In genomic region chr5:98804066-98804465, GRCh38 we compare ENCODE assay signal across 19 cellular contexts. TPM values are rescaled to one million over a fixed set of nuclear protein-coding genes. Genes with fewer than 3 reads are reported as not detected.
DNase-seq lines count a peak whose midpoint lies in the region; ATAC-seq and TF ChIP-seq lines count a peak whose summit lies in the region.
"Had no signal": no experiment of that assay in that cellular context is flagged by ENCODE, and none has a peak within 500 bp of the region (broad histone marks: within the 10 kb centered on the region; RNA-seq: fewer than 3 reads in every experiment).

No MANE protein-coding gene starts in this region.

- ATAC-seq in RWPE2 (ENCODE audit: low read depth) (peak; percentile 60; the same call in 2 of the 3 replicates), esophagus mucosa (peak; percentile 47)
- ATAC-seq: A549, GM23338, HCT116 had no signal

- H3K36me3 ChIP-seq in mammary epithelial cell (ENCODE audit: insufficient read depth, low read length) (no peaks in the 10 kb centered on the region), breast epithelium (no peaks in the 10 kb centered on the region), RWPE2 (ENCODE audit: low read depth) (no peaks in the 10 kb centered on the region), transverse colon (peaks cover 0 to 4% (median under 1%) of the 10 kb centered on the region in 4 donors), SJCRH30 (0 out of 2 replicates have a peak, but pooled peaks cover 4% of the 10 kb centered on the region)

- H3K4me1 Mint-ChIP-seq in glutamatergic neuron (ENCODE audit: low read depth, unreplicated experiment): no peaks in the 10 kb centered on the region

- BruUV-seq in mammary epithelial cell (replicated peaks; lab: Mats Ljungman, UMichigan): no TSS peak

- H3K27me3 ChIP-seq in mammary epithelial cell (ENCODE audit: insufficient read depth, low read length) (no peaks in the 10 kb centered on the region), breast epithelium (no peaks in the 10 kb centered on the region), RWPE2 (ENCODE audit: insufficient read depth, poor library complexity, severe bottlenecking) (no peaks in the 10 kb centered on the region), transverse colon (no peaks in the 10 kb centered on the region), SJCRH30 (no peaks in the 10 kb centered on the region)

- H3K4me3 ChIP-seq in mammary epithelial cell (replicated peaks in 1 of 3; ENCODE audit: insufficient read depth in 1 of 3, low read depth in 2 of 3, low read length in 3 of 3) (no peak overlapping the region), breast epithelium (no peak overlapping the region), RWPE2 (ENCODE audit: severe bottlenecking) (no peak overlapping the region), transverse colon (no peak overlapping the region), SJCRH30 (no peak overlapping the region)
- H3K4me3 ChIP-seq: A549, GM23338 had no signal

- H3K4me1 ChIP-seq in mammary epithelial cell (ENCODE audit: insufficient read depth, low read length) (no peaks in the 10 kb centered on the region), breast epithelium (no peaks in the 10 kb centered on the region), RWPE2 (ENCODE audit: insufficient read depth, poor library complexity, severe bottlenecking) (peaks cover 6% of the 10 kb centered on the region), transverse colon (no peaks in the 10 kb centered on the region), SJCRH30 (no peaks in the 10 kb centered on the region)
- H3K4me1 ChIP-seq: A549, Caco-2 had no signal

- H3K4me2 ChIP-seq in mammary epithelial cell (ENCODE audit: insufficient read depth, low read depth, low read length): no peak overlapping the region
- H3K4me2 ChIP-seq: A549, GM23338 had no signal

- in situ Hi-C loops in mammary epithelial cell (cut with MboI; ENCODE audit: low sequenced_read_pairs in 2 of 2) (no loop called here), transverse colon (cut with MboI; ENCODE audit: low pct_ligation_motif_present in 1 of 4, low pct_unique_long_range_greater_than_20kb in 1 of 4, low sequenced_read_pairs in 3 of 4) (loop anchor here in 2 of 4 donors (25.0 kb wide), 2 partner anchors 1567 to 1592 kb away; no protein-coding TSS in a partner anchor)

- H3K4me3 Mint-ChIP-seq in glutamatergic neuron (ENCODE audit: unreplicated experiment): no peak overlapping the region
- H3K4me3 Mint-ChIP-seq: CD4-positive, alpha-beta T cell; GM23338; HFFc6 had no signal

- H2AFZ ChIP-seq in mammary epithelial cell (ENCODE audit: low read depth, low read length): no peak overlapping the region
- H2AFZ ChIP-seq: GM23338 had no signal

- peaks cover 21% of the 10 kb centered on the region for H3K36me3 Mint-ChIP-seq in glutamatergic neuron (ENCODE audit: unreplicated experiment)

- peaks cover 4% of the 10 kb centered on the region for H3K27me3 Mint-ChIP-seq in glutamatergic neuron (ENCODE audit: unreplicated experiment)
- H3K27me3 Mint-ChIP-seq: CD4-positive, alpha-beta T cell had no signal

- TF ChIP-seq EP300 in transverse colon (IDR thresholded peaks at IDR 0.05; ENCODE audit: low read depth): no peak

- no peaks in the 10 kb centered on the region for H3K79me2 ChIP-seq in mammary epithelial cell (ENCODE audit: insufficient read depth, low read length)

- intact Hi-C loops in mammary epithelial cell (cut with micrococcal nuclease) (no loop called here), breast epithelium (cut with DNase I; ENCODE audit: low total_unique reads) (no loop called here), transverse colon (cut with DNase I; ENCODE audit: low total_unique reads) (no loop called here)

- H3K9me3 ChIP-seq in mammary epithelial cell (replicated peaks; ENCODE audit: insufficient read depth, low read length): peaks cover 6% of the 10 kb centered on the region
- H3K9me3 ChIP-seq in breast epithelium: peaks cover 8 to 19% of the 10 kb centered on the region in 2 donors
- peaks cover 8% of the 10 kb centered on the region for H3K9me3 ChIP-seq in RWPE2 (ENCODE audit: severe bottlenecking)
- H3K9me3 ChIP-seq in transverse colon: peaks cover 12 to 25% of the 10 kb centered on the region in 2 donors
- H3K9me3 ChIP-seq in SJCRH30 (replicated peaks): peaks cover 13% of the 10 kb centered on the region

- H3K9ac ChIP-seq in mammary epithelial cell (ENCODE audit: insufficient read depth, low read length): no peak overlapping the region

- TF ChIP-seq POLR2A in breast epithelium (IDR thresholded peaks at IDR 0.05): no peak
- no peak for TF ChIP-seq POLR2A in transverse colon (IDR thresholded peaks at IDR 0.05)

- no peaks in the 10 kb centered on the region for H4K20me1 ChIP-seq in mammary epithelial cell (ENCODE audit: insufficient read depth, low read length)

- 95% methylated on average over 2 of the region's 2 CpGs for WGBS in mammary epithelial cell (ENCODE audit: low coverage, missing lambda C conversion rate)
- WGBS in transverse colon (ENCODE audit: low coverage in 1 of 2), 2 donors: 80 to 94% methylated on average over 2 of the region's 2 CpGs

- peaks cover 3% of the 10 kb centered on the region for H3K9me3 Mint-ChIP-seq in glutamatergic neuron (ENCODE audit: unreplicated experiment)

- DNase-seq in mammary epithelial cell: peak; percentile 26
- DNase-seq in breast epithelium (ENCODE audit: low spot score in 2 of 2): no peak
- no peak for DNase-seq in RWPE2 (ENCODE audit: low spot score)
- no peak for DNase-seq in transverse colon
- no peak for DNase-seq in glutamatergic neuron
- no peak for DNase-seq in SJCRH30
- DNase-seq: AML-193; Caco-2; CD4-positive, alpha-beta T cell; DMS153; DMS79; GDM1; HFFc6 had no signal

- dilution Hi-C loops in mammary epithelial cell (cut with HindIII; ENCODE audit: low sequenced_read_pairs): no loop called here

- CTCF ChIA-PET in mammary epithelial cell (lab: Charles Lee; ENCODE audit: low non-redundant PET): no interaction called here

- H3K27ac ChIP-seq in mammary epithelial cell (ENCODE audit: insufficient read depth, low read depth, low read length) (no peak overlapping the region), breast epithelium (no peak overlapping the region), RWPE2 (ENCODE audit: poor library complexity, severe bottlenecking) (no peak overlapping the region), transverse colon (no peak overlapping the region), SJCRH30 (no peak overlapping the region)
- H3K27ac ChIP-seq: 22Rv1, A549, C4-2B had no signal

- no peak overlapping the region for H3K27ac Mint-ChIP-seq in glutamatergic neuron (ENCODE audit: unreplicated experiment)
- H3K27ac Mint-ChIP-seq: CD4-positive, alpha-beta T cell; GM23338; HFFc6 had no signal

- no peak for TF ChIP-seq CTCF in mammary epithelial cell (conservative IDR thresholded peaks at IDR 0.05 in 1 of 2, IDR thresholded peaks at IDR 0.05 in 1 of 2; ENCODE audit: extremely low read depth in 1 of 2, insufficient read depth in 1 of 2, low read depth in 1 of 2, low read length in 2 of 2)
- no peak for TF ChIP-seq CTCF in breast epithelium (IDR thresholded peaks at IDR 0.05)
- no peak for TF ChIP-seq CTCF in RWPE2 (IDR thresholded peaks at IDR 0.05; ENCODE audit: poor library complexity, severe bottlenecking)
- TF ChIP-seq CTCF in transverse colon (IDR thresholded peaks at IDR 0.05): no peak
- no peak for TF ChIP-seq CTCF in glutamatergic neuron (IDR thresholded peaks at IDR 0.05; ENCODE audit: partially characterized antibody, unreplicated experiment)

RNA-seq across cellular contexts. Expression of gene RGMB, which starts 30.6 kb away (rescaled TPM):
- 10 to 100 TPM; 22.3 to 24.8 TPM for total RNA-seq in mammary epithelial cell
- 11.1 TPM for polyA plus RNA-seq in mammary epithelial cell
- polyA minus RNA-seq in mammary epithelial cell: 25.6 TPM
- 10 to 100 TPM; 22.0 to 23.1 (median 22.1) TPM for total RNA-seq in breast epithelium
- 9.7 TPM for total RNA-seq in esophagus mucosa
- total RNA-seq in transverse colon: 100 to 1,000 TPM in 1 of 4 donors, 10 to 100 TPM in 3; 39.0 to 125 (median 50.3) TPM
- total RNA-seq in glutamatergic neuron (ENCODE audit: unreplicated experiment): 95.9 TPM
- 41.2 and 46.9 TPM in 2 replicates for total RNA-seq in SJCRH30 (2014; rRNA removed; shearing (Covaris generic))
